ENCODE assay signal across 20 cellular contexts in the genomic region with DNA sequence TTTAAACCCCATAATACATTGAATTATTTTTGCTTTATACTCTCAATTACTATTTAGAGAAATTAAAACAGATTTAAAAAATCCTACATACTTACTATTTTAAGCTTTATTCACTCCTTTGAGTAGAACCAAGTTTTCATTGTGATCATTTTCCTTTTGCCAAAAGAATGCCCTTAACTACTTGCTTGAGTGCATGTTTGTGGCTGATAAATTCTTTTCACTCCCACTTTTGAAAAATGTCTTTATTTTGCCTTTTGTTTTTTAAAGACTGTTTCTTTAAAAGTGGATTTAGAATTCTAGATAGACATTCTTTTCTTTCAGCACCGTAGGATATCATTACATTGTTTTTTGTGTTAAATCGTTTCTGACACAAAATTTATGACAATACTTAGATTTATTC. TPM values are rescaled to one million over a fixed set of nuclear protein-coding genes. Genes with fewer than 3 reads are reported as not detected.
"Had no signal": no experiment of that assay in that cellular context is flagged by ENCODE, and none has a peak within 500 bp of the region (broad histone marks: within the 10 kb centered on the region; RNA-seq: fewer than 3 reads in every experiment).

No MANE protein-coding gene starts in this region.

- FAIRE-seq: urothelium cell line had no signal

- H3K4me3 ChIP-seq: ascending aorta, stomach, thoracic aorta had no signal

- H3K9ac ChIP-seq: parathyroid adenoma had no signal

- H3K27me3 ChIP-seq: ascending aorta, stomach had no signal

- DNase-seq: activated CD4-positive, alpha-beta memory T cell treated with anti-CD3 and anti-CD28 coated beads, Interleukin-2, amount 10 ng/mL, durations not matched to agents 7 days and 5 days; activated CD4-positive, alpha-beta T cell treated with anti-CD3 and anti-CD28 coated beads for 36 hours; activated gamma-delta T cell; activated naive CD8-positive, alpha-beta T cell treated with anti-CD3 and anti-CD28 coated beads for 36 hours; activated T-cell treated with anti-CD3 and anti-CD28 coated beads, Interleukin-2, amount 50 U/mL, for 48 hours; cortex of kidney; effector memory CD4-positive, alpha-beta T cell; glutamatergic neuron; mammary epithelial cell; nephron progenitor cell; retina; stomach; T-helper 9 cell had no signal

- H3K36me3 ChIP-seq: ascending aorta, stomach, thoracic aorta had no signal

- H3K9me3 ChIP-seq: thoracic aorta had no signal

- H3K27ac ChIP-seq: ascending aorta, parathyroid adenoma, stomach, thoracic aorta, VCaP had no signal

- H3K4me1 ChIP-seq: ascending aorta, parathyroid adenoma had no signal

- H2AFZ ChIP-seq: parathyroid adenoma had no signal

- ATAC-seq: activated CD4-positive, alpha-beta T cell treated with anti-CD3 and anti-CD28 coated beads for 36 hours had no signal

RNA-seq across cellular contexts. Expression of gene AGR3, which starts 22.3 kb away (rescaled TPM):
- total RNA-seq: activated CD4-positive, alpha-beta memory T cell treated with anti-CD3 and anti-CD28 coated beads, Interleukin-2, amount 10 ng/mL, durations not matched to agents 7 days and 5 days; activated CD4-positive, alpha-beta T cell treated with anti-CD3 and anti-CD28 coated beads for 36 hours; activated naive CD8-positive, alpha-beta T cell treated with anti-CD3 and anti-CD28 coated beads for 36 hours; ascending aorta; cardiac septum; mammary epithelial cell; skeletal muscle tissue had no signal
- polyA plus RNA-seq: mammary epithelial cell had no signal
